Comparison of ENCODE assay signal across 8 cellular contexts in genomic region chr10:60944159-60944909, GRCh38. TPM values are rescaled to one million over a fixed set of nuclear protein-coding genes. Genes with fewer than 3 reads are reported as not detected.
DNase-seq lines count a peak whose midpoint lies in the region; ATAC-seq and TF ChIP-seq lines count a peak whose summit lies in the region.

Gene RHOBTB1, minus strand, starts transcription at chr10:60944185. Its CDS starts 32,643 bp downstream, at chr10:60911542.

- peaks cover 0 to 2% (median 0%) of the 10 kb centered on the region in 7 donors for H3K9me3 Mint-ChIP-seq in CD14-positive monocyte

- peak within 1 kb of the TSS; percentile 80 for H3K9ac ChIP-seq in PC-3 (ENCODE audit: low read length)

- peak within 1 kb of the TSS; percentile 95 for H2AFZ ChIP-seq in PC-3 (ENCODE audit: low read length)

- TSS peak; percentile 80 for BruUV-seq in PC-3 (replicated peaks; lab: Mats Ljungman, UMichigan)

- no peaks in the 10 kb centered on the region for H3K36me3 Mint-ChIP-seq in CD14-positive monocyte

- H3K4me2 ChIP-seq in PC-3 (ENCODE audit: low read length): peak within 1 kb of the TSS; percentile 88

- in situ Hi-C loops in astrocyte of the spinal cord (cut with HindIII; ENCODE audit: low sequenced_read_pairs): no loop called here

- CTCF ChIA-PET in PC-3 (lab: Charles Lee): no interaction called here

- H3K9me3 ChIP-seq in PC-3 (ENCODE audit: low read length): no peaks in the 10 kb centered on the region
- no peaks in the 10 kb centered on the region for H3K9me3 ChIP-seq in ovary

- no peaks in the 10 kb centered on the region for H3K79me2 ChIP-seq in PC-3 (ENCODE audit: low read length)

- no peaks in the 10 kb centered on the region for H3K36me3 ChIP-seq in PC-3 (ENCODE audit: low read depth, low read length)
- H3K36me3 ChIP-seq in ovary: no peaks in the 10 kb centered on the region

- peak; percentile 84 for TF ChIP-seq POLR2A in ovary (IDR thresholded peaks at IDR 0.05)

- no peaks in the 10 kb centered on the region for H3F3A ChIP-seq in PC-3 (ENCODE audit: low read length, unreplicated experiment)

- no peak for TF ChIP-seq CTCF in CD14-positive monocyte (IDR thresholded peaks at IDR 0.05)
- no peak for TF ChIP-seq CTCF in PC-3 (conservative IDR thresholded peaks at IDR 0.05; ENCODE audit: low read depth, low read length)
- no peak for TF ChIP-seq CTCF in astrocyte of the spinal cord (IDR thresholded peaks at IDR 0.05; ENCODE audit: low read depth, low read length)
- no peak for TF ChIP-seq CTCF in ovary (IDR thresholded peaks at IDR 0.05)

- POLR2A ChIA-PET in PC-3 (lab: Charles Lee; ENCODE audit: unreplicated experiment): no interaction called here

- peak; percentile 56 for DNase-seq in CD14-positive monocyte (ENCODE audit: low spot score)
- DNase-seq in PC-3: peak; percentile 87
- DNase-seq in astrocyte of the spinal cord (ENCODE audit: low read depth, low spot score): peak; percentile 88
- peak; percentile 90 for DNase-seq in left ventricle myocardium superior
- DNase-seq in ovary: peak; percentile 77 to 86 (median 80)

- peak within 1 kb of the TSS; percentile 68 to 87 (median 84) for H3K27ac Mint-ChIP-seq in CD14-positive monocyte

- intact Hi-C loops in CD14-positive monocyte (cut with micrococcal nuclease): no loop called here
- intact Hi-C loops in PC-3 (cut with micrococcal nuclease): no loop called here
- intact Hi-C loops in left ventricle myocardium superior (cut with micrococcal nuclease): no loop called here
- intact Hi-C loops in ovary (cut with DNase I): loop anchor here in 1 of 4 donors (5.0 to 10.0 kb wide), 2 partner anchors 47 to 120 kb away; no protein-coding TSS in a partner anchor

- peaks cover 18% of the 10 kb centered on the region for H3K4me1 ChIP-seq in PC-3 (ENCODE audit: insufficient read depth, low read length)
- no peaks in the 10 kb centered on the region for H3K4me1 ChIP-seq in ovary (ENCODE audit: insufficient read depth)

- H3K27ac ChIP-seq in PC-3 (ENCODE audit: low read length): peak within 1 kb of the TSS; percentile 60
- peak within 1 kb of the TSS; percentile 91 to 95 for H3K27ac ChIP-seq in ovary

- no peaks in the 10 kb centered on the region for H3K9me2 ChIP-seq in PC-3 (replicated peaks; ENCODE audit: low read length)

- peaks cover 14% of the 10 kb centered on the region for H3K4me1 Mint-ChIP-seq in CD14-positive monocyte

- H3K4me3 Mint-ChIP-seq in CD14-positive monocyte: peak within 1 kb of the TSS; percentile 90 to 94

- 0% methylated on average over 48 to 60 of the region's 60 CpGs for WGBS in ovary, 3 donors

- H3K4me3 ChIP-seq in PC-3 (ENCODE audit: low read length) (peak within 1 kb of the TSS; percentile 79), astrocyte of the spinal cord (ENCODE audit: low read depth, low read length) (peak within 1 kb of the TSS; percentile 77), ovary (peak within 1 kb of the TSS; percentile 85)

- peaks cover 4 to 10% (median 8%) of the 10 kb centered on the region in 3 donors for H3K27me3 Mint-ChIP-seq in CD14-positive monocyte (ENCODE audit: low read depth in 3 of 3)

- TF ChIP-seq EP300 in ovary (IDR thresholded peaks at IDR 0.05): no peak

- peak; percentile 58 for ATAC-seq in GM18909 (IDR thresholded peaks at IDR 0.05; ENCODE audit: poor library complexity, unreplicated experiment)
- peak; percentile 47 for ATAC-seq in HG03460 (IDR thresholded peaks at IDR 0.05; ENCODE audit: unreplicated experiment)
- peak; percentile 67 for ATAC-seq in PC-3
- peak; percentile 92 for ATAC-seq in left ventricle myocardium superior
- ATAC-seq in GM19467 (IDR thresholded peaks at IDR 0.05; ENCODE audit: unreplicated experiment): no peak

- H3K27me3 ChIP-seq in PC-3 (ENCODE audit: low read length) (no peaks in the 10 kb centered on the region), ovary (no peaks in the 10 kb centered on the region)

- H4K20me1 ChIP-seq in PC-3 (ENCODE audit: low read length): no peaks in the 10 kb centered on the region

RNA-seq across cellular contexts. Expression of gene RHOBTB1, which starts in this region (rescaled TPM):
- under 1 TPM; 0.41 to 0.62 TPM for polyA plus RNA-seq in CD14-positive monocyte
- 6.7 and 7.0 TPM in 2 replicates for total RNA-seq in PC-3 (2014; rRNA removed)
- total RNA-seq in left ventricle myocardium superior: 13.5 TPM
- 10 to 100 TPM in 4 of 7 donors, 1 to 10 TPM in 3; 5.6 to 23.9 (median 13.0) TPM for total RNA-seq in ovary
- 10 to 100 TPM; 12.0 to 22.3 TPM for polyA plus RNA-seq in ovary

Comparison
In these comparisons a context has a peak if more than half of its experiments do, and no peak if none do; other contexts are left out.
1. RNA of gene RHOBTB1 (polyA plus RNA-seq): 12.0 to 22.3 TPM in ovary; 0.41 to 0.62 TPM in CD14-positive monocyte; every median in the first group is over 4 times any median in the second.
2. Peak in DNase-seq in CD14-positive monocyte; RNA of the gene not detected or under 1 TPM.
3. Peak in every context shown above with its lines, with median percentiles within 50 percentile points of each other: DNase-seq and H3K4me3 ChIP-seq.